26 cellular contexts compared by ENCODE assay signal in genomic region chr3:114406286-114406685, GRCh38.
DNase-seq lines count a peak whose midpoint lies in the region; FAIRE-seq and TF ChIP-seq lines count a peak whose summit lies in the region.
"Had no signal": no experiment of that assay in that cellular context is flagged by ENCODE, and none has a peak within 500 bp of the region (broad histone marks: within the 10 kb centered on the region; RNA-seq: fewer than 3 reads in every experiment).

No MANE protein-coding gene starts in this region.

- 91% methylated on average over 3 of the region's 3 CpGs for WGBS in hepatocyte (ENCODE audit: low lambda C conversion rate, missing lambda C conversion rate)

- no peaks in the 10 kb centered on the region for H3K9me3 ChIP-seq in hepatocyte (ENCODE audit: low read depth)
- H3K9me3 ChIP-seq: Caco-2, gastroesophageal sphincter had no signal

- no peak overlapping the region for H3K4me2 ChIP-seq in hepatocyte

- no peaks in the 10 kb centered on the region for H3K79me2 ChIP-seq in hepatocyte

- H4K20me1 ChIP-seq in hepatocyte (ENCODE audit: insufficient read depth, poor library complexity, severe bottlenecking) = no peaks in the 10 kb centered on the region

- H3K27ac ChIP-seq in dorsolateral prefrontal cortex = peak overlapping the region in 51 of 59 donors; percentile 0 to 89 (median 60)
- no peak overlapping the region for H3K27ac ChIP-seq in hepatocyte
- H3K27ac ChIP-seq: epithelial cell of prostate had no signal

- DNase-seq in AG08395 (ENCODE audit: low spot score) (peak; percentile 13), GM18507 (ENCODE audit: extremely low spot score, insufficient read length, low read depth) (no peak), dorsolateral prefrontal cortex (no peak), non-pigmented ciliary epithelial cell (ENCODE audit: low read depth) (peak; percentile 37), hepatocyte (ENCODE audit: low spot score) (no peak), RPMI8226 (no peak), GM19238 (ENCODE audit: insufficient read length, low spot score) (no peak), epidermal melanocyte (ENCODE audit: insufficient read length, low spot score) (no peak)
- DNase-seq: activated CD4-positive, alpha-beta T cell treated with anti-CD3 and anti-CD28 coated beads, Interleukin-2, amount 50 U/mL, for 4 hours; activated CD4-positive, CD25-positive, alpha-beta regulatory T cell; activated CD8-positive, alpha-beta memory T cell treated with anti-CD3 and anti-CD28 coated beads, Interleukin-2, amount 50 U/mL, for 4 hours; activated naive CD8-positive, alpha-beta T cell treated with anti-CD3 and anti-CD28 coated beads, Interleukin-2, amount 10 ng/mL, durations not matched to agents 7 days and 5 days; Caco-2; DND-41; NCI-H1105; NCI-H2029 treated with DMSO at 0.1 percent for 48 hours; nephron progenitor cell; PC-3; SHP77 treated with DMSO at 0.1 percent for 48 hours; SW 1271; T1000 had no signal

- intact Hi-C loops in dorsolateral prefrontal cortex (cut with DNase I) = no loop called here

- TF ChIP-seq CTCF in dorsolateral prefrontal cortex (IDR thresholded peaks at IDR 0.05 in 54 of 56, conservative IDR thresholded peaks at IDR 0.05 in 2 of 56; ENCODE audit: low read depth in 1 of 56, partially characterized antibody in 56 of 56) (no peak), hepatocyte (IDR thresholded peaks at IDR 0.05; ENCODE audit: poor library complexity) (no peak)

- H3K27me3 ChIP-seq in dorsolateral prefrontal cortex = no peaks in the 10 kb centered on the region
- H3K27me3 ChIP-seq in hepatocyte = no peaks in the 10 kb centered on the region
- H3K27me3 ChIP-seq: gastroesophageal sphincter had no signal

- FAIRE-seq in GM18507 (lab: Jason Lieb, UNC) = peak; percentile 29
- FAIRE-seq: GM12891, GM19239, urothelium cell line had no signal

- H3K4me3 ChIP-seq in dorsolateral prefrontal cortex (no peak overlapping the region), hepatocyte (no peak overlapping the region)
- H3K4me3 ChIP-seq: gastroesophageal sphincter had no signal

- H3K36me3 ChIP-seq in hepatocyte (replicated peaks; ENCODE audit: insufficient read depth, low read depth) = no peaks in the 10 kb centered on the region
- H3K36me3 ChIP-seq: gastroesophageal sphincter had no signal

- no peaks in the 10 kb centered on the region for H3K9me2 ChIP-seq in hepatocyte (replicated peaks; ENCODE audit: insufficient read depth)

- H3K4me1 ChIP-seq in hepatocyte (ENCODE audit: insufficient read depth) = peaks cover 11% of the 10 kb centered on the region
- H3K4me1 ChIP-seq: Caco-2 had no signal

- no peak overlapping the region for H2AFZ ChIP-seq in hepatocyte

Comparison
In these comparisons a context has a peak if more than half of its experiments do, and no peak if none do; other contexts are left out.
1. DNase-seq: peak in AG08395 (single experiment) and non-pigmented ciliary epithelial cell (single experiment); none in GM18507 (single experiment), dorsolateral prefrontal cortex (0 of 10), hepatocyte (single experiment), RPMI8226 (single experiment), GM19238 (single experiment) and epidermal melanocyte (single experiment).